1 cellular context compared by ENCODE assay signal in the genomic region with DNA sequence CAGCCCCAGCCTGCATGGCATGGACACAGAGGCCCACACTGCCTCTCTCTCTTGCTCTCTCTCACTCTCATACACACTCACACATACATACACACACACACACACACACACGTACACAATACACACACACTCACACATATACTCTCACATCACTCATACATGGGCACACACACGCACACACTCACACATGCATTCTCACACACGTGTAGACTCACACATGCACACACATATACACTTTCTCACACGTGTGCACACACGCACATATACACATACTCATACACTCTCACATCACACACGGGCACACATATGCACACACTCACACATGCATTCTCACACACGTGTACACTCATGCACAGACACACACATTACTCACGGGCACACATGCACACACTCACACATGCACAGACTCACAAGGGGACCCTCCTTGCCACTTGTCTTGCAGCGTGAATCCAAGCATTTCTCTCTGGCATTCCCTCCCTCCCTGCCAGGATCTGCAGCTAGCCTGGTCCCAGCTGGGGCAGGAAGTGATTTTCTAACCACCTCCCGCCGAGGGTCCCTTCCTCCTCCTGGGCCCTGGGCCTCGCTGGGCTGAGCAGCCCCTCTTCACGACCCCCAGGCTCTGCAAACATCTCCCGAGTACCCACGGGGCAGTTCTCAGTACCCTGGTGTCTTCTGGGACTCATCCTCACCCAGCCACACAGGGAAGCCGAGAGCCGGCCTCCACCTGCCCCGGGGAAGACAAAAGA.
TF ChIP-seq lines count a peak whose summit lies in the region.

No MANE protein-coding gene starts in this region.

TF ChIP-seq in WTC11, 78 proteins besides CTCF, POLR2A, EP300 and RAD21 (continued from another document):
- TF ChIP-seq, protein P1, sequence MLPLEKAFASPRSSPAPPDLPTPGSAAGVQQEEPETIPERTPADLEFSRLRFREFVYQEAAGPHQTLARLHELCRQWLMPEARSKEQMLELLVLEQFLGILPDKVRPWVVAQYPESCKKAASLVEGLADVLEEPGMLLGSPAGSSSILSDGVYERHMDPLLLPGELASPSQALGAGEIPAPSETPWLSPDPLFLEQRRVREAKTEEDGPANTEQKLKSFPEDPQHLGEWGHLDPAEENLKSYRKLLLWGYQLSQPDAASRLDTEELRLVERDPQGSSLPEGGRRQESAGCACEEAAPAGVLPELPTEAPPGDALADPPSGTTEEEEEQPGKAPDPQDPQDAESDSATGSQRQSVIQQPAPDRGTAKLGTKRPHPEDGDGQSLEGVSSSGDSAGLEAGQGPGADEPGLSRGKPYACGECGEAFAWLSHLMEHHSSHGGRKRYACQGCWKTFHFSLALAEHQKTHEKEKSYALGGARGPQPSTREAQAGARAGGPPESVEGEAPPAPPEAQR (CRISPR knock-in tag; IDR thresholded peaks at IDR 0.05), result no peak
- TF ChIP-seq, protein P2, sequence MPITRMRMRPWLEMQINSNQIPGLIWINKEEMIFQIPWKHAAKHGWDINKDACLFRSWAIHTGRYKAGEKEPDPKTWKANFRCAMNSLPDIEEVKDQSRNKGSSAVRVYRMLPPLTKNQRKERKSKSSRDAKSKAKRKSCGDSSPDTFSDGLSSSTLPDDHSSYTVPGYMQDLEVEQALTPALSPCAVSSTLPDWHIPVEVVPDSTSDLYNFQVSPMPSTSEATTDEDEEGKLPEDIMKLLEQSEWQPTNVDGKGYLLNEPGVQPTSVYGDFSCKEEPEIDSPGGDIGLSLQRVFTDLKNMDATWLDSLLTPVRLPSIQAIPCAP (CRISPR knock-in tag; IDR thresholded peaks at IDR 0.05), result no peak
- TF ChIP-seq NR1H2 (CRISPR knock-in tag; IDR thresholded peaks at IDR 0.05) (no peak), ETV6 (CRISPR knock-in tag; IDR thresholded peaks at IDR 0.05) (no peak)
